Comparison of ENCODE assay signal across 25 cellular contexts in the genomic region with DNA sequence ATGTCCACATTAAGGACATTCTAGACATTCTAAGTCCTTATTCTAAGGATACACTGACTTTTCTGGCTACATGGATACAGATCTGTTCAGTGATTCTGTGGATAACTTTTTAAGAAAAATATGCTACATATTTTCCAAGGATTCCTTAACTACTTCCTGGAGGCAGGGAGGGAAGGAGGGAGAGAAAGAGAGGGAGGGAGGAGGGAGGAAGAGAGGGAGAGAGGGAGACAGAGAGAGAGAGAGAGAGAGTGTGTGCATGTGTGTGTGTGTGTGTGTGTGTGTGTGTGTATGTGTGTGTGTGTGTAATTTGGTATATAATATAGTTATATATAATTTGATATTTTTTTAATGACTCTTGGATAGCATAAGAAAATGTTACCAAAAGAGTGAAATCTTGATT.
"Had no signal": no experiment of that assay in that cellular context is flagged by ENCODE, and none has a peak within 500 bp of the region (broad histone marks: within the 10 kb centered on the region; RNA-seq: fewer than 3 reads in every experiment).

No MANE protein-coding gene starts in this region.

- H3K9me3 Mint-ChIP-seq: activated T-helper 2 cell treated with anti-CD3 and anti-CD28 coated beads, Interferon-gamma antibody, Interleukin-2, Interleukin-4, amounts not matched to agents 10 μg/mL and 5 μg/mL and 100 μg/mL, durations not matched to agents 14 hours and 24 hours and 36 hours; stimulated activated effector memory CD8-positive, alpha-beta T cell treated with anti-CD3 and anti-CD28 coated beads, Interleukin-12 subunit alpha, Interleukin-12 subunit beta, amount 100 ng/mL, for 72 hours had no signal

- H3K9me3 ChIP-seq: adrenal gland, ascending aorta, esophagus muscularis mucosa, gastrocnemius medialis, heart left ventricle, right lobe of liver, stomach, upper lobe of left lung had no signal

- H3K27me3 Mint-ChIP-seq: activated naive CD8-positive, alpha-beta T cell; activated T-cell treated with anti-CD3 and anti-CD28 coated beads, Interleukin-2, amount 50 U/mL, for 24 hours; naive thymus-derived CD4-positive, alpha-beta T cell had no signal

- H3K36me3 Mint-ChIP-seq: stimulated activated effector memory CD8-positive, alpha-beta T cell treated with anti-CD3 and anti-CD28 coated beads, Interleukin-12 subunit alpha, Interleukin-12 subunit beta, amount 100 ng/mL, for 72 hours had no signal

- H3K27me3 ChIP-seq: adrenal gland, ascending aorta, brain microvascular endothelial cell, esophagus muscularis mucosa, gastrocnemius medialis, heart left ventricle, right lobe of liver, stomach, upper lobe of left lung had no signal

- DNase-seq: activated CD8-positive, alpha-beta memory T cell treated with anti-CD3 and anti-CD28 coated beads for 24 hours; activated CD8-positive, alpha-beta memory T cell treated with anti-CD3 and anti-CD28 coated beads, Interleukin-2, amount 50 U/mL, for 4 hours; activated naive CD4-positive, alpha-beta T cell; activated T-cell treated with anti-CD3 and anti-CD28 coated beads, Interleukin-2, amount 50 U/mL, for 24 hours; brain microvascular endothelial cell; caudate nucleus; effector memory CD4-positive, alpha-beta T cell; gastrocnemius medialis; heart left ventricle; left cardiac atrium; naive thymus-derived CD4-positive, alpha-beta T cell; nucleus accumbens; right lobe of liver; stimulated activated CD4-positive, alpha-beta T cell treated with anti-CD3 and anti-CD28 coated beads, Interleukin-2, amount 100 ng/mL, for 24 hours; stomach; T-helper 1 cell; T-helper 9 cell; upper lobe of left lung had no signal

- H3K4me3 ChIP-seq: adrenal gland, ascending aorta, esophagus muscularis mucosa, gastrocnemius medialis, heart left ventricle, right lobe of liver, skin epidermis, stomach, upper lobe of left lung had no signal

- H3K27ac Mint-ChIP-seq: activated naive CD8-positive, alpha-beta T cell; activated T-cell treated with anti-CD3 and anti-CD28 coated beads, Interleukin-2, amount 50 U/mL, for 24 hours; activated T-helper 2 cell treated with anti-CD3 and anti-CD28 coated beads, Interferon-gamma antibody, Interleukin-2, Interleukin-4, amounts not matched to agents 10 μg/mL and 5 μg/mL and 100 μg/mL, durations not matched to agents 14 hours and 24 hours and 36 hours; naive thymus-derived CD4-positive, alpha-beta T cell; stimulated activated effector memory CD8-positive, alpha-beta T cell treated with anti-CD3 and anti-CD28 coated beads, Interleukin-12 subunit alpha, Interleukin-12 subunit beta, amount 100 ng/mL, for 72 hours had no signal

- H3K4me3 Mint-ChIP-seq: activated naive CD8-positive, alpha-beta T cell; activated T-cell treated with anti-CD3 and anti-CD28 coated beads, Interleukin-2, amount 50 U/mL, for 24 hours; naive thymus-derived CD4-positive, alpha-beta T cell; stimulated activated effector memory CD8-positive, alpha-beta T cell treated with anti-CD3 and anti-CD28 coated beads, Interleukin-12 subunit alpha, Interleukin-12 subunit beta, amount 100 ng/mL, for 72 hours had no signal

- ATAC-seq: heart left ventricle; left cardiac atrium; naive thymus-derived CD4-positive, alpha-beta T cell; right lobe of liver; stimulated activated effector memory CD8-positive, alpha-beta T cell treated with anti-CD3 and anti-CD28 coated beads, Interleukin-12 subunit alpha, Interleukin-12 subunit beta, amount 100 ng/mL, for 72 hours had no signal

- H3K36me3 ChIP-seq: adrenal gland, ascending aorta, brain microvascular endothelial cell, esophagus muscularis mucosa, gastrocnemius medialis, heart left ventricle, right lobe of liver, stomach, upper lobe of left lung had no signal

- H3K27ac ChIP-seq: ascending aorta, brain microvascular endothelial cell, esophagus muscularis mucosa, heart left ventricle, right lobe of liver, skin epidermis, upper lobe of left lung had no signal

- H3K4me1 ChIP-seq: right lobe of liver had no signal
